8 cellular contexts compared by ENCODE assay signal in the genomic region with DNA sequence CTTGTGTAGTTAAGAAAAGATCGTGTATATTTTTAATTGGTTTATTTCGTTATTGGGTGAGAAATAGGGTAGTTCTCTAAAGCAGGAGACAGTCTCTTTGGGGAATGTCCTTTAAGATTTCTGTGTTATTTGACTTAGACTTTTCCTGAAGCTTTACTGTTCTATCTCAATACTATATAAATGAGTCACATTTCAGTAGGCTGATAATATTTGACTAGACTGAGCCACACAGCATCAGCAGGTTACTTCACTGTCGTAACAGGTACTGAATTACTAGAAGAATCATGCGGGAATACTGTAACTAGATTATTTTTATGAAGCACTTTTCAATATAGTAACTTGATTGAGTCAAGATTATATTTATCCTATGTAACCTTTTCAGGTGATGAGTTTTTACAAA. TPM values are rescaled to one million over a fixed set of nuclear protein-coding genes. Genes with fewer than 3 reads are reported as not detected.
DNase-seq lines count a peak whose midpoint lies in the region; ATAC-seq and TF ChIP-seq lines count a peak whose summit lies in the region.

No MANE protein-coding gene starts in this region.

- POLR2A ChIA-PET in Caco-2 (lab: Charles Lee), result interaction anchor here (0.6 to 2.2 kb wide), 2 partner anchors 35 to 102 kb away, joined by 4 to 13 read pairs; a partner anchor contains a TSS

- peak overlapping the region; percentile 82 for H3K4me3 Mint-ChIP-seq in Caco-2 (ENCODE audit: unreplicated experiment)
- peak overlapping the region; percentile 79 for H3K4me3 Mint-ChIP-seq in chondrocyte (ENCODE audit: unreplicated experiment)
- peak overlapping the region; percentile 93 for H3K4me3 Mint-ChIP-seq in natural killer cell

- CTCF ChIA-PET in Caco-2 (lab: Charles Lee), result no interaction called here

- TF ChIP-seq CTCF in Caco-2 (IDR thresholded peaks at IDR 0.05; ENCODE audit: insufficient read depth in 1 of 2, low read depth in 1 of 2, low read length in 1 of 2, severe bottlenecking in 1 of 2, unreplicated experiment in 1 of 2) (no peak), LNCaP clone FGC (IDR thresholded peaks at IDR 0.05; ENCODE audit: control insufficient read depth, extremely low read depth, insufficient read depth) (no peak), chondrocyte (IDR thresholded peaks at IDR 0.05) (no peak), natural killer cell (IDR thresholded peaks at IDR 0.05) (no peak)

- H3K4me1 Mint-ChIP-seq in Caco-2 (ENCODE audit: low read depth, unreplicated experiment) (peaks cover 15% of the 10 kb centered on the region), chondrocyte (ENCODE audit: low read depth) (peaks cover 42% of the 10 kb centered on the region), natural killer cell (peaks cover 54 to 68% of the 10 kb centered on the region in 2 donors)

- H3K27me3 Mint-ChIP-seq in Caco-2 (ENCODE audit: insufficient read depth, unreplicated experiment) (no peaks in the 10 kb centered on the region), chondrocyte (ENCODE audit: low read depth) (no peaks in the 10 kb centered on the region), natural killer cell (ENCODE audit: low read depth in 2 of 2) (peaks cover 7 to 9% of the 10 kb centered on the region in 2 donors)

- H3K36me3 ChIP-seq in Caco-2 (ENCODE audit: control insufficient read depth, insufficient read depth, low read length), result no peaks in the 10 kb centered on the region

- no TSS peak for BruUV-seq in Caco-2 (replicated peaks; lab: Mats Ljungman, UMichigan)

- peaks cover 13% of the 10 kb centered on the region for H3K36me3 Mint-ChIP-seq in Caco-2 (ENCODE audit: insufficient read depth, unreplicated experiment)
- no peaks in the 10 kb centered on the region for H3K36me3 Mint-ChIP-seq in chondrocyte (ENCODE audit: low read depth)
- no peaks in the 10 kb centered on the region for H3K36me3 Mint-ChIP-seq in natural killer cell

- no peaks in the 10 kb centered on the region for H3K9me3 ChIP-seq in Caco-2

- intact Hi-C loops in Caco-2 (cut with micrococcal nuclease; ENCODE audit: unreplicated experiment), result loop anchor here (2.0 kb wide), 1 partner anchor 102 kb away; a partner anchor contains a TSS
- intact Hi-C loops in natural killer cell (cut with micrococcal nuclease), result no loop called here

- no peak for DNase-seq in Caco-2
- DNase-seq in LNCaP clone FGC (ENCODE audit: low read depth), result no peak
- DNase-seq in chondrocyte (ENCODE audit: low spot score), result no peak
- DNase-seq in natural killer cell, result no peak
- DNase-seq in NK-92 (lab: John Stamatoyannopoulos, UW; ENCODE audit: unreplicated experiment), result no peak
- no peak for DNase-seq in stimulated activated CD4-positive, alpha-beta T cell treated with anti-CD3 and anti-CD28 coated beads, Interleukin-2, amount 100 ng/mL, for 24 hours

- H3K4me3 ChIP-seq in Caco-2 (ENCODE audit: low read depth, low read length) (peak overlapping the region; percentile 96), LNCaP clone FGC (ENCODE audit: low read depth, low read length) (peak overlapping the region; percentile 76)

- H3K9me3 Mint-ChIP-seq in Caco-2 (ENCODE audit: unreplicated experiment), result no peaks in the 10 kb centered on the region
- no peaks in the 10 kb centered on the region for H3K9me3 Mint-ChIP-seq in chondrocyte (ENCODE audit: low read depth)
- no peaks in the 10 kb centered on the region for H3K9me3 Mint-ChIP-seq in natural killer cell

- H3K27me3 ChIP-seq in Caco-2 (replicated peaks; ENCODE audit: control insufficient read depth, insufficient read depth, low read length), result no peaks in the 10 kb centered on the region

- H3K4me1 ChIP-seq in Caco-2, result peaks cover 14% of the 10 kb centered on the region

- ATAC-seq in natural killer cell (no peak), GM19395 (IDR thresholded peaks at IDR 0.05; ENCODE audit: unreplicated experiment) (no peak), HG03045 (IDR thresholded peaks at IDR 0.05; ENCODE audit: unreplicated experiment) (no peak)

- H3K27ac Mint-ChIP-seq in Caco-2 (ENCODE audit: unreplicated experiment), result peak overlapping the region; percentile 53
- peak overlapping the region; percentile 72 for H3K27ac Mint-ChIP-seq in chondrocyte (ENCODE audit: unreplicated experiment)
- peak overlapping the region; percentile 88 to 92 for H3K27ac Mint-ChIP-seq in natural killer cell

RNA-seq across cellular contexts. Expression of a gene that starts 1.4 kb away (rescaled TPM):
- 36.1 and 36.2 TPM in 2 replicates for total RNA-seq in Caco-2 (2022)
- total RNA-seq in chondrocyte, result 23.8 to 27.2 TPM (median 27.1 TPM) in 3 replicates
- total RNA-seq in natural killer cell, result 10 to 100 TPM; 28.6 to 35.4 (median 30.6) TPM
